In the genomic region with DNA sequence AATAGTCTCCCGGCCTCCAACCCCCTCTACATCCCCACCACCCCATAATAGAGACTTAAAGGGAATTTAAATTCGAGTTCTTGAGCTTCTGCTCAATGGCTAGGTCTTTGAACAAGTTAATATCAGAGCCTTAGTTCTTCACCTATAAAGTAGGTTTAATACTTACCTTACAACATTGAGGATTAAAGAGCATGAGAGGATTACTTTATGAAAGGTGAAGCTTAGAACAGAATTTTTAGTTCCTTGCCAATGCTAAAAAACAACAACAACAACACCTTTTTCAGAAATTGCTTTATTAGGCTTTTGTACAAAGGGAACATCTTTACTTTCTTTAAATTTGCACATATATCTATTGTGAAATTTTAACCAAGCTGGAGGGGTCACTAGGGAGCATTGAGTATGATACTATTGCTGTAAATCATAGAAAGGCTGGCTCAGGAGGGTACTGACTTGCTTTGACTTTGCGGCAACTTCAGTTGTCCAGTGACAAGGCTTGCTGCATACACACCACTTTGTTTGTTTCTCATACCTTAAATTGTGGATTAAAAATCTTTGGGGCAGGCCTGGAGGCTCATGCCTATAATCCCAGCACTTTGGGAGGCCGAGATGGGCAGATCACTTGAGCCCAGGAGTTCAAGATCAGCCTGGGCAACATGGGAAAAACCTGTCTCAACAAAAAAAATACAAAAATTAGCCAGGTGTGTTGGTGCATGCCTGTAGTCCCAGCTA, we compare ENCODE assay signal across 21 cellular contexts. TPM values are rescaled to one million over a fixed set of nuclear protein-coding genes. Genes with fewer than 3 reads are reported as not detected.
DNase-seq lines count a peak whose midpoint lies in the region; ATAC-seq lines count a peak whose summit lies in the region.
"Had no signal": no experiment of that assay in that cellular context is flagged by ENCODE, and none has a peak within 500 bp of the region (broad histone marks: within the 10 kb centered on the region; RNA-seq: fewer than 3 reads in every experiment).

No MANE protein-coding gene starts in this region.

- H3K18ac ChIP-seq in trophoblast cell (ENCODE audit: low read length) = no peak overlapping the region

- H3K36me3 Mint-ChIP-seq in activated T-cell treated with anti-CD3 and anti-CD28 coated beads, Interleukin-2, amount 50 U/mL, for 24 hours (ENCODE audit: low read depth) = peaks cover 88% of the 10 kb centered on the region
- peaks cover 69% of the 10 kb centered on the region for H3K36me3 Mint-ChIP-seq in activated T-helper 2 cell treated with anti-CD3 and anti-CD28 coated beads, Interferon-gamma antibody, Interleukin-2, Interleukin-4, amounts not matched to agents 10 μg/mL and 5 μg/mL and 100 μg/mL, durations not matched to agents 14 hours and 24 hours and 36 hours (ENCODE audit: low read depth)

- peak overlapping the region; percentile 6 for H3K4ac ChIP-seq in trophoblast cell (ENCODE audit: low read depth, low read length)

- peak; percentile 12 for ATAC-seq in GM18907 (IDR thresholded peaks at IDR 0.05; ENCODE audit: unreplicated experiment)
- ATAC-seq: HCT116, upper lobe of right lung had no signal

- no peak overlapping the region for H4K91ac ChIP-seq in trophoblast cell (ENCODE audit: low read depth, low read length)

- intact Hi-C loops in activated T-helper 2 cell treated with anti-CD3 and anti-CD28 coated beads, Interferon-gamma antibody, Interleukin-2, Interleukin-4, amounts not matched to agents 10 μg/mL and 5 μg/mL and 100 μg/mL, durations not matched to agents 14 hours and 24 hours and 36 hours (cut with micrococcal nuclease) = loop anchor here (1.0 to 2.0 kb wide), 3 partner anchors 8 to 36 kb away; no protein-coding TSS in a partner anchor

- no peak overlapping the region for H3K14ac ChIP-seq in trophoblast cell (ENCODE audit: low read length)

- H3K4me1 ChIP-seq in trophoblast cell (ENCODE audit: control insufficient read depth in 1 of 2, insufficient read depth in 2 of 2, low read length in 2 of 2) = peaks cover 0 to 1% of the 10 kb centered on the region in 2 experiments
- H3K4me1 ChIP-seq: prostate gland had no signal

- H2AFZ ChIP-seq in trophoblast cell (ENCODE audit: insufficient read depth, low read length, poor library complexity) = no peak overlapping the region

- H2AK5ac ChIP-seq in trophoblast cell (ENCODE audit: low read length) = no peak overlapping the region

- no peak overlapping the region for H3K4me3 ChIP-seq in trophoblast cell (ENCODE audit: low read depth, low read length)
- H3K4me3 ChIP-seq: prostate gland, SK-N-MC, upper lobe of right lung had no signal

- H3K36me3 ChIP-seq in trophoblast cell (ENCODE audit: control insufficient read depth in 1 of 2, insufficient read depth in 2 of 2, low read length in 2 of 2) = peaks cover 0 to 6% of the 10 kb centered on the region in 2 experiments
- H3K36me3 ChIP-seq: prostate gland, upper lobe of right lung had no signal

- H3K27ac Mint-ChIP-seq in activated T-cell treated with anti-CD3 and anti-CD28 coated beads, Interleukin-2, amount 50 U/mL, for 24 hours = peak overlapping the region; percentile 86
- peak overlapping the region; percentile 84 for H3K27ac Mint-ChIP-seq in activated T-helper 2 cell treated with anti-CD3 and anti-CD28 coated beads, Interferon-gamma antibody, Interleukin-2, Interleukin-4, amounts not matched to agents 10 μg/mL and 5 μg/mL and 100 μg/mL, durations not matched to agents 14 hours and 24 hours and 36 hours

- no peak overlapping the region for H2BK5ac ChIP-seq in trophoblast cell (ENCODE audit: low read depth, low read length, poor library complexity)

- no peaks in the 10 kb centered on the region for H3K79me1 ChIP-seq in trophoblast cell (ENCODE audit: low read length)

- WGBS in trophoblast cell (ENCODE audit: extremely low coverage, insufficient coverage, insufficient read length) = no CpG with 5 or more reads among the region's 4 CpGs

- DNase-seq in activated T-cell treated with anti-CD3 and anti-CD28 coated beads, Interleukin-2, amount 50 U/mL, for 24 hours = no peak
- DNase-seq in activated T-cell treated with anti-CD3 and anti-CD28 coated beads, Interleukin-2, amount 50 U/mL, for 1 hour = no peak
- DNase-seq in activated T-helper 2 cell treated with anti-CD3 and anti-CD28 coated beads, Interferon-gamma antibody, Interleukin-2, Interleukin-4, amounts not matched to agents 10 μg/mL and 5 μg/mL and 100 μg/mL, durations not matched to agents 14 hours and 24 hours and 36 hours (ENCODE audit: low spot score) = no peak
- DNase-seq in trophoblast cell (no peak), NCI-H526 treated with DMSO at 0.1 percent for 48 hours (lab: John Stamatoyannopoulos, UW) (no peak), HT-29 (ENCODE audit: low spot score) (no peak)
- DNase-seq in central memory CD4-positive, alpha-beta T cell = no peak
- DNase-seq: activated CD4-positive, alpha-beta T cell treated with anti-CD3 and anti-CD28 coated beads for 4 hours; BE2C; Kasumi-1; kidney; NCI-H187 treated with DMSO at 0.1 percent for 48 hours; NCI-H526; RPMI8226; upper lobe of right lung had no signal

- H3K9ac ChIP-seq in trophoblast cell (ENCODE audit: low read length) = no peak overlapping the region

- no peak overlapping the region for H3K4me3 Mint-ChIP-seq in activated T-cell treated with anti-CD3 and anti-CD28 coated beads, Interleukin-2, amount 50 U/mL, for 24 hours
- no peak overlapping the region for H3K4me3 Mint-ChIP-seq in activated T-helper 2 cell treated with anti-CD3 and anti-CD28 coated beads, Interferon-gamma antibody, Interleukin-2, Interleukin-4, amounts not matched to agents 10 μg/mL and 5 μg/mL and 100 μg/mL, durations not matched to agents 14 hours and 24 hours and 36 hours (ENCODE audit: low read depth)
- H3K4me3 Mint-ChIP-seq: neural crest cell; T-helper 1 cell treated with Interleukin-12 subunit alpha and Interleukin-12 subunit beta and Interleukin-4 antibody, amounts not matched to agents 30 μg/mL and 1 μg/mL, for 36 hours had no signal

- peaks cover 92% of the 10 kb centered on the region for H3K4me1 Mint-ChIP-seq in activated T-cell treated with anti-CD3 and anti-CD28 coated beads, Interleukin-2, amount 50 U/mL, for 24 hours (ENCODE audit: low read depth)
- peaks cover 85% of the 10 kb centered on the region for H3K4me1 Mint-ChIP-seq in activated T-helper 2 cell treated with anti-CD3 and anti-CD28 coated beads, Interferon-gamma antibody, Interleukin-2, Interleukin-4, amounts not matched to agents 10 μg/mL and 5 μg/mL and 100 μg/mL, durations not matched to agents 14 hours and 24 hours and 36 hours (ENCODE audit: low read depth)

- no peaks in the 10 kb centered on the region for H3K27me3 ChIP-seq in trophoblast cell (ENCODE audit: insufficient read depth, low read length)
- H3K27me3 ChIP-seq: BE2C, upper lobe of right lung had no signal

- no peak overlapping the region for H4K8ac ChIP-seq in trophoblast cell (ENCODE audit: low read depth, low read length)

- no peak overlapping the region for H2BK12ac ChIP-seq in trophoblast cell (ENCODE audit: low read length)

- H4K12ac ChIP-seq in trophoblast cell (ENCODE audit: low read depth, low read length) = no peak overlapping the region

- H3K9me3 Mint-ChIP-seq in activated T-cell treated with anti-CD3 and anti-CD28 coated beads, Interleukin-2, amount 50 U/mL, for 24 hours = no peaks in the 10 kb centered on the region
- H3K9me3 Mint-ChIP-seq in activated T-helper 2 cell treated with anti-CD3 and anti-CD28 coated beads, Interferon-gamma antibody, Interleukin-2, Interleukin-4, amounts not matched to agents 10 μg/mL and 5 μg/mL and 100 μg/mL, durations not matched to agents 14 hours and 24 hours and 36 hours = no peaks in the 10 kb centered on the region
- H3K9me3 Mint-ChIP-seq: T-helper 1 cell treated with Interleukin-12 subunit alpha and Interleukin-12 subunit beta and Interleukin-4 antibody, amounts not matched to agents 30 μg/mL and 1 μg/mL, for 36 hours had no signal

- no peak overlapping the region for H3K27ac ChIP-seq in trophoblast cell (ENCODE audit: low read depth, low read length)
- H3K27ac ChIP-seq: prostate gland, SK-N-MC, upper lobe of right lung had no signal

- H3K79me2 ChIP-seq in trophoblast cell (ENCODE audit: control insufficient read depth, insufficient read depth, low read length, poor library complexity) = peaks cover 5% of the 10 kb centered on the region

- no peak overlapping the region for H3K4me2 ChIP-seq in trophoblast cell (ENCODE audit: low read length)

- no peaks in the 10 kb centered on the region for H3K9me3 ChIP-seq in trophoblast cell (ENCODE audit: insufficient read depth, low read depth, low read length)
- H3K9me3 ChIP-seq: BE2C, prostate gland, upper lobe of right lung had no signal

- no peaks in the 10 kb centered on the region for H3K27me3 Mint-ChIP-seq in activated T-cell treated with anti-CD3 and anti-CD28 coated beads, Interleukin-2, amount 50 U/mL, for 24 hours
- H3K27me3 Mint-ChIP-seq in activated T-helper 2 cell treated with anti-CD3 and anti-CD28 coated beads, Interferon-gamma antibody, Interleukin-2, Interleukin-4, amounts not matched to agents 10 μg/mL and 5 μg/mL and 100 μg/mL, durations not matched to agents 14 hours and 24 hours and 36 hours (ENCODE audit: low read depth) = no peaks in the 10 kb centered on the region

- no peak overlapping the region for H3K23ac ChIP-seq in trophoblast cell (ENCODE audit: low read length)

- no peak overlapping the region for H2BK120ac ChIP-seq in trophoblast cell (ENCODE audit: insufficient read depth, low read length, poor library complexity)

RNA-seq across cellular contexts. Expression of gene TOP1, which starts 9.7 kb away (rescaled TPM):
- total RNA-seq in activated T-helper 2 cell treated with anti-CD3 and anti-CD28 coated beads, Interferon-gamma antibody, Interleukin-2, Interleukin-4, amounts not matched to agents 10 μg/mL and 5 μg/mL and 100 μg/mL, durations not matched to agents 14 hours and 24 hours and 36 hours = 116 and 118 TPM in 2 replicates
- polyA plus RNA-seq in trophoblast cell (2013) = 225 and 236 TPM in 2 replicates
- 14.9 and 17.2 TPM in 2 replicates for total RNA-seq in HT-29 (2014; rRNA removed; shearing (Covaris generic))
